13 cellular contexts compared by ENCODE assay signal in the genomic region with DNA sequence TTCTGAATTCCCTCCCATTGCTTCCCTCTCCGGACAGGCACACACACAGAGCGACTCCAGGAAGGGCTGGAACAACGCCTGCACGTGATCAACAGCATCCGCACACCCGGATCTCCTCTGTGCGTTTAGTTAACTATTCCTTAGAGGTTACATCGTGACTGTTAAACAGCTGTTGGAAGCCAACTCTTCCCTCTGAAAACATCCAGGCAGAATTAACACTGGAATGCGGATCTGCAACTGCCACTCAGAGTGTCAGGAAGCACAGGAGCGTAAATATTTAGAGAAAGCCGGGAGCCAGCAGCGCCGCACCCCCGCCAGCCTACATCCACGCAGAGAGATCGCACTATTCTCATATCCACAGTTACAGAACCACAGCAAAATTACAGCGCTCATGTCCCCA. TPM values are rescaled to one million over a fixed set of nuclear protein-coding genes. Genes with fewer than 3 reads are reported as not detected.
DNase-seq lines count a peak whose midpoint lies in the region; ATAC-seq and TF ChIP-seq lines count a peak whose summit lies in the region.
"Had no signal": no experiment of that assay in that cellular context is flagged by ENCODE, and none has a peak within 500 bp of the region (broad histone marks: within the 10 kb centered on the region; RNA-seq: fewer than 3 reads in every experiment).

No MANE protein-coding gene starts in this region.

- H3K4me2 ChIP-seq in fibroblast of lung (ENCODE audit: extremely low read depth, insufficient read depth, low read length): peak overlapping the region; percentile 68
- H3K4me2 ChIP-seq in OCI-LY7 (ENCODE audit: low read length): no peak overlapping the region

- no peaks in the 10 kb centered on the region for H3K4me1 ChIP-seq in fibroblast of lung (ENCODE audit: control insufficient read depth, extremely low read depth, insufficient read depth, low read length)
- no peaks in the 10 kb centered on the region for H3K4me1 ChIP-seq in aorta (ENCODE audit: control insufficient read depth in 1 of 2, insufficient read depth in 2 of 2, low read length in 2 of 2)
- H3K4me1 ChIP-seq in OCI-LY7 (ENCODE audit: insufficient read depth, low read length, poor library complexity, severe bottlenecking): peaks cover 23% of the 10 kb centered on the region
- H3K4me1 ChIP-seq: Peyer's patch had no signal

- no peaks in the 10 kb centered on the region for H3K36me3 Mint-ChIP-seq in natural killer cell treated with Interleukin-12 subunit alpha and Interleukin-12 subunit beta and Interleukin-15 and Interleukin-18, amount 100 ng/mL, for 72 hours
- H3K36me3 Mint-ChIP-seq in natural killer cell: no peaks in the 10 kb centered on the region

- H4K20me1 ChIP-seq in fibroblast of lung (ENCODE audit: control insufficient read depth, extremely low read depth, insufficient read depth, low read length): no peaks in the 10 kb centered on the region
- H4K20me1 ChIP-seq in OCI-LY7 (ENCODE audit: insufficient read depth, low read length): no peaks in the 10 kb centered on the region

- H3K4me1 Mint-ChIP-seq in natural killer cell treated with Interleukin-12 subunit alpha and Interleukin-12 subunit beta and Interleukin-15 and Interleukin-18, amount 100 ng/mL, for 72 hours (ENCODE audit: low read depth in 2 of 2): no peaks in the 10 kb centered on the region
- no peaks in the 10 kb centered on the region for H3K4me1 Mint-ChIP-seq in natural killer cell

- H3K27me3 ChIP-seq in fibroblast of lung (ENCODE audit: control insufficient read depth, insufficient read depth, low read length) (no peaks in the 10 kb centered on the region), aorta (ENCODE audit: control insufficient read depth in 1 of 2, insufficient read depth in 2 of 2, low read length in 1 of 2) (no peaks in the 10 kb centered on the region)
- H3K27me3 ChIP-seq: ovary, Peyer's patch had no signal

- no peak overlapping the region for H3K4me3 Mint-ChIP-seq in natural killer cell treated with Interleukin-12 subunit alpha and Interleukin-12 subunit beta and Interleukin-15 and Interleukin-18, amount 100 ng/mL, for 72 hours
- H3K4me3 Mint-ChIP-seq in natural killer cell: no peak overlapping the region
- H3K4me3 Mint-ChIP-seq: T-helper 2 cell treated with Interferon-gamma antibody and Interleukin-4, amounts not matched to agents 5 μg/mL and 100 μg/mL, for 36 hours had no signal

- no peaks in the 10 kb centered on the region for H3K27me3 Mint-ChIP-seq in natural killer cell treated with Interleukin-12 subunit alpha and Interleukin-12 subunit beta and Interleukin-15 and Interleukin-18, amount 100 ng/mL, for 72 hours
- H3K27me3 Mint-ChIP-seq in natural killer cell (ENCODE audit: low read depth in 2 of 2): peaks cover 0 to 8% of the 10 kb centered on the region in 2 donors

- no peak overlapping the region for H3K9ac ChIP-seq in fibroblast of lung (ENCODE audit: insufficient read depth, low read length)

- CTCF ChIA-PET in OCI-LY7 (lab: Charles Lee; ENCODE audit: unreplicated experiment): no interaction called here

- intact Hi-C loops in natural killer cell (cut with micrococcal nuclease) (no loop called here), aorta (cut with DNase I) (no loop called here), OCI-LY7 (cut with micrococcal nuclease; ENCODE audit: unreplicated experiment) (no loop called here)

- POLR2A ChIA-PET in OCI-LY7 (lab: Charles Lee): no interaction called here

- H3K27ac ChIP-seq in fibroblast of lung (ENCODE audit: insufficient read depth, low read length) (peak overlapping the region; percentile 8), aorta (ENCODE audit: low read depth in 1 of 2, low read length in 2 of 2) (no peak overlapping the region), OCI-LY7 (ENCODE audit: low read depth, low read length, poor library complexity, severe bottlenecking) (no peak overlapping the region)
- H3K27ac ChIP-seq: ovary had no signal

- 9 to 18% methylated on average over 17 of the region's 17 CpGs for WGBS in aorta, 2 donors

- no peaks in the 10 kb centered on the region for H3K9me3 Mint-ChIP-seq in natural killer cell treated with Interleukin-12 subunit alpha and Interleukin-12 subunit beta and Interleukin-15 and Interleukin-18, amount 100 ng/mL, for 72 hours
- H3K9me3 Mint-ChIP-seq in natural killer cell: no peaks in the 10 kb centered on the region
- H3K9me3 Mint-ChIP-seq: T-helper 2 cell treated with Interferon-gamma antibody and Interleukin-4, amounts not matched to agents 5 μg/mL and 100 μg/mL, for 36 hours had no signal

- ATAC-seq in natural killer cell treated with Interleukin-12 subunit alpha and Interleukin-12 subunit beta and Interleukin-15 and Interleukin-18, amount 100 ng/mL, for 72 hours: no peak
- ATAC-seq in natural killer cell: no peak
- ATAC-seq in aorta (ENCODE audit: low FRiP score): no peak
- ATAC-seq in GM19023 (IDR thresholded peaks at IDR 0.05; ENCODE audit: unreplicated experiment): no peak

- H3K27ac Mint-ChIP-seq in natural killer cell treated with Interleukin-12 subunit alpha and Interleukin-12 subunit beta and Interleukin-15 and Interleukin-18, amount 100 ng/mL, for 72 hours: no peak overlapping the region
- no peak overlapping the region for H3K27ac Mint-ChIP-seq in natural killer cell
- H3K27ac Mint-ChIP-seq: T-helper 2 cell treated with Interferon-gamma antibody and Interleukin-4, amounts not matched to agents 5 μg/mL and 100 μg/mL, for 36 hours had no signal

- no peaks in the 10 kb centered on the region for H3K9me3 ChIP-seq in fibroblast of lung (ENCODE audit: control insufficient read depth, insufficient read depth, low read depth, low read length)
- H3K9me3 ChIP-seq in aorta (ENCODE audit: control insufficient read depth, low read length): no peaks in the 10 kb centered on the region
- H3K9me3 ChIP-seq in OCI-LY7 (ENCODE audit: low read length): peaks cover 4% of the 10 kb centered on the region; the same call in 1 of the 2 replicates
- H3K9me3 ChIP-seq: ovary, Peyer's patch had no signal

- H3K4me3 ChIP-seq in fibroblast of lung (replicated peaks in 1 of 4; ENCODE audit: control extremely low read depth in 1 of 4, insufficient read depth in 1 of 4, low read depth in 3 of 4, low read length in 4 of 4): peak overlapping the region in 2 of 4 experiments; percentile 7 to 25
- no peak overlapping the region for H3K4me3 ChIP-seq in aorta (ENCODE audit: low read length in 2 of 2)
- H3K4me3 ChIP-seq in OCI-LY7 (ENCODE audit: low read depth, low read length, poor library complexity, severe bottlenecking): no peak overlapping the region
- H3K4me3 ChIP-seq: ovary, Peyer's patch had no signal

- H3K79me2 ChIP-seq in fibroblast of lung (ENCODE audit: control insufficient read depth, insufficient read depth, low read length): no peaks in the 10 kb centered on the region
- no peaks in the 10 kb centered on the region for H3K79me2 ChIP-seq in OCI-LY7 (ENCODE audit: insufficient read depth, low read depth, low read length)

- no peak for TF ChIP-seq CTCF in natural killer cell (IDR thresholded peaks at IDR 0.05)
- no peak for TF ChIP-seq CTCF in fibroblast of lung (conservative IDR thresholded peaks at IDR 0.05 in 1 of 2, IDR thresholded peaks at IDR 0.05 in 1 of 2; ENCODE audit: low read depth in 1 of 2, low read length in 2 of 2)
- no peak for TF ChIP-seq CTCF in OCI-LY7 (conservative IDR thresholded peaks at IDR 0.05; ENCODE audit: low read length)

- H3K36me3 ChIP-seq in fibroblast of lung (ENCODE audit: control insufficient read depth, insufficient read depth, low read length) (no peaks in the 10 kb centered on the region), aorta (ENCODE audit: control insufficient read depth in 1 of 2, insufficient read depth in 2 of 2, low read length in 1 of 2) (no peaks in the 10 kb centered on the region), OCI-LY7 (ENCODE audit: insufficient read depth, low read length) (no peaks in the 10 kb centered on the region)
- H3K36me3 ChIP-seq: ovary, Peyer's patch had no signal

- peak overlapping the region; percentile 39 for H2AFZ ChIP-seq in fibroblast of lung (ENCODE audit: low read length)
- no peak overlapping the region for H2AFZ ChIP-seq in OCI-LY7 (ENCODE audit: low read length)

- no TSS peak for BruUV-seq in OCI-LY7 (replicated peaks; lab: Mats Ljungman, UMichigan)

- H3K9me2 ChIP-seq in OCI-LY7 (ENCODE audit: insufficient read depth, low read length): no peaks in the 10 kb centered on the region

- DNase-seq in natural killer cell treated with Interleukin-12 subunit alpha and Interleukin-12 subunit beta and Interleukin-15 and Interleukin-18, amount 100 ng/mL, for 72 hours (ENCODE audit: low spot score): peak; percentile 18
- DNase-seq in natural killer cell (no peak), fibroblast of lung (ENCODE audit: low read depth in 2 of 2) (peak in 1 of 2 donors; percentile 46), myocyte (ENCODE audit: low read depth) (peak; percentile 60), aorta (peak; percentile 9 to 22), OCI-LY7 (ENCODE audit: low spot score) (no peak), HuH-7 (ENCODE audit: low spot score) (no peak)
- DNase-seq: amniotic stem cell, ovary had no signal

RNA-seq across cellular contexts. Expression of gene SHANK2, which starts 46.2 kb away (rescaled TPM):
- under 1 TPM in 1 of 2 donors, not detected in 1; 0.11 TPM for total RNA-seq in natural killer cell treated with Interleukin-12 subunit alpha and Interleukin-12 subunit beta and Interleukin-15 and Interleukin-18, amount 100 ng/mL, for 72 hours
- total RNA-seq in natural killer cell (1 to 10 TPM in 1 of 3 donors, not detected in 2; 4.9 TPM), fibroblast of lung (1.3 and 11.6 TPM in 2 replicates), myocyte (3.8 and 4.0 TPM in 2 replicates), aorta (under 1 TPM; 0.16 to 0.93 TPM), OCI-LY7 (2022) (not detected in 2 replicates)
- polyA plus RNA-seq in fibroblast of lung (3.2 and 4.6 TPM in 2 replicates), aorta (1 to 10 TPM in 1 of 2 donors, not detected in 1; 4.8 TPM)
- 3.8 and 4.9 TPM in 2 replicates for polyA plus RNA-seq in fibroblast of lung (2012)
- polyA minus RNA-seq in fibroblast of lung (ENCODE audit: low replicate concordance): 17.9 and 41.5 TPM in 2 replicates
- 1.8 TPM for polyA plus RNA-seq in myocyte (2012)
- not detected in 2 replicates for total RNA-seq in OCI-LY7 (2014; rRNA removed; shearing (Covaris generic))
- total RNA-seq: endothelial cell of umbilical vein had no signal
- polyA plus RNA-seq: endothelial cell of umbilical vein had no signal

Comparison
In these comparisons a context has a peak if more than half of its experiments do, and no peak if none do; other contexts are left out.
1. DNase-seq: peak in natural killer cell treated with Interleukin-12 subunit alpha and Interleukin-12 subunit beta and Interleukin-15 and Interleukin-18, amount 100 ng/mL, for 72 hours (single experiment), myocyte (single experiment) and aorta (2 of 2); none in natural killer cell (single experiment), OCI-LY7 (single experiment) and HuH-7 (single experiment).